ENCODE assay signal across 15 cellular contexts in the genomic region with DNA sequence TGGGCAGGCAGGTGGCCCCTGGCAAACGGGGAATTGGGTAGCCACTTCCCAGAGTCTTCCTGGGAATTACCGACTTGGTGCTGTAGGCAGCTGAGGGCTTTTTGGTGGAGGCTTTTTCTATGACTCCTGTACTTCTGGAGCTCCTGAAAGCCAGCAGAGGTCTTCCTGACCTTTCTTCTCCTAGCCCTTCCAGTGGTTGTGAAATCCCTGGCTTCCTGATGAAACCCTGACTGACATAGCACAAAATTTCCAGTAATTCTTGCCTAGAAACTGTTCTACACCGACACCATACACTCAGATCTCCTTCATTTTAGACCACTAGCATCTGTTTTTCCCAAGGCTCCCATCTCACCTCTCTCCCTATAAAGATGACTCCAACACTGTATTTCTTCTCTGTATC.
DNase-seq lines count a peak whose midpoint lies in the region; ATAC-seq and TF ChIP-seq lines count a peak whose summit lies in the region.
"Had no signal": no experiment of that assay in that cellular context is flagged by ENCODE, and none has a peak within 500 bp of the region (broad histone marks: within the 10 kb centered on the region; RNA-seq: fewer than 3 reads in every experiment).

No MANE protein-coding gene starts in this region.

- no peak overlapping the region for H2AFZ ChIP-seq in mesenchymal stem cell (ENCODE audit: low read depth, low read length)

- no peak overlapping the region for H2BK12ac ChIP-seq in mesenchymal stem cell (ENCODE audit: low read length in 2 of 2)

- no peaks in the 10 kb centered on the region for H3K79me1 ChIP-seq in mesenchymal stem cell (replicated peaks; ENCODE audit: low read length, poor library complexity, severe bottlenecking)

- no peak overlapping the region for H3K4ac ChIP-seq in mesenchymal stem cell (ENCODE audit: low read depth in 1 of 2, low read length in 2 of 2)

- no peaks in the 10 kb centered on the region for H3K36me3 ChIP-seq in gastroesophageal sphincter
- no peaks in the 10 kb centered on the region for H3K36me3 ChIP-seq in mesenchymal stem cell (ENCODE audit: control insufficient read depth in 1 of 2, insufficient read depth in 2 of 2, low read depth in 1 of 2, low read length in 2 of 2)
- H3K36me3 ChIP-seq: BLaER1 treated with 17β-estradiol and CSF1 and Interleukin-3, amounts not matched to agents 10 nM and 100 nM; HAP-1 had no signal

- WGBS in gastroesophageal sphincter (ENCODE audit: low coverage in 1 of 2), 2 donors, result 62 to 91% methylated on average over 1 to 2 of the region's 3 CpGs
- 93% methylated on average over 3 of the region's 3 CpGs for WGBS in mesenchymal stem cell

- H3K4me1 ChIP-seq in gastroesophageal sphincter (no peaks in the 10 kb centered on the region), mesenchymal stem cell (ENCODE audit: control insufficient read depth, insufficient read depth, low read depth, low read length) (peaks cover 3% of the 10 kb centered on the region)
- H3K4me1 ChIP-seq: BLaER1 treated with 17β-estradiol and CSF1 and Interleukin-3, amounts not matched to agents 10 nM and 100 nM; HAP-1 had no signal

- H2BK120ac ChIP-seq in mesenchymal stem cell (ENCODE audit: low read depth, low read length), result no peak overlapping the region

- TF ChIP-seq POLR2A in gastroesophageal sphincter (IDR thresholded peaks at IDR 0.05), result no peak

- H2BK15ac ChIP-seq in mesenchymal stem cell (ENCODE audit: low read depth, poor library complexity, severe bottlenecking), result no peak overlapping the region

- TF ChIP-seq EP300 in gastroesophageal sphincter (IDR thresholded peaks at IDR 0.05), result no peak

- no peak overlapping the region for H4K8ac ChIP-seq in mesenchymal stem cell (ENCODE audit: low read length)

- H3K4me3 ChIP-seq in choroid plexus epithelial cell (ENCODE audit: low read depth, low read length) (no peak overlapping the region), gastroesophageal sphincter (no peak overlapping the region), mesenchymal stem cell (ENCODE audit: insufficient read depth in 1 of 2, low read depth in 1 of 2, low read length in 2 of 2) (no peak overlapping the region)
- H3K4me3 ChIP-seq: BLaER1 treated with 17β-estradiol and CSF1 and Interleukin-3, amounts not matched to agents 10 nM and 100 nM; HAP-1 had no signal

- no peak overlapping the region for H3K9ac ChIP-seq in mesenchymal stem cell (ENCODE audit: low read length)
- H3K9ac ChIP-seq: BLaER1 treated with 17β-estradiol and CSF1 and Interleukin-3, amounts not matched to agents 10 nM and 100 nM had no signal

- H3K9me3 ChIP-seq in gastroesophageal sphincter, result no peaks in the 10 kb centered on the region
- no peaks in the 10 kb centered on the region for H3K9me3 ChIP-seq in mesenchymal stem cell (ENCODE audit: control insufficient read depth, low read length)
- H3K9me3 ChIP-seq: BLaER1 treated with 17β-estradiol and CSF1 and Interleukin-3, amounts not matched to agents 10 nM and 100 nM; HAP-1 had no signal

- no peak overlapping the region for H4K91ac ChIP-seq in mesenchymal stem cell (ENCODE audit: low read length)

- H3K4me2 ChIP-seq in mesenchymal stem cell (ENCODE audit: low read length, poor library complexity, severe bottlenecking), result no peak overlapping the region
- H3K4me2 ChIP-seq: BLaER1 treated with 17β-estradiol and CSF1 and Interleukin-3, amounts not matched to agents 10 nM and 100 nM had no signal

- DNase-seq in HuH-7 (ENCODE audit: low spot score) (peak; percentile 21), choroid plexus epithelial cell (ENCODE audit: low read depth) (peak; percentile 8), mesenchymal stem cell (peak; percentile 2), NCI-H345 treated with DMSO at 0.1 percent for 48 hours (lab: John Stamatoyannopoulos, UW; ENCODE audit: unreplicated experiment) (no peak), OCI-M1 (lab: John Stamatoyannopoulos, UW) (no peak), midbrain (lab: John Stamatoyannopoulos, UW) (no peak)
- DNase-seq: ACHN; CD4-positive, alpha-beta T cell; DMS153; DND-41; GDM1 had no signal

- H3K23ac ChIP-seq in mesenchymal stem cell (ENCODE audit: low read length in 2 of 2), result no peak overlapping the region

- H2AK5ac ChIP-seq in mesenchymal stem cell (ENCODE audit: low read length, severe bottlenecking), result no peak overlapping the region

- ATAC-seq in gastroesophageal sphincter, result peak; percentile 39
- no peak for ATAC-seq in GM19463 (IDR thresholded peaks at IDR 0.05; ENCODE audit: unreplicated experiment)

- no peaks in the 10 kb centered on the region for H3K27me3 ChIP-seq in gastroesophageal sphincter
- H3K27me3 ChIP-seq in mesenchymal stem cell (ENCODE audit: control insufficient read depth in 1 of 2, insufficient read depth in 1 of 2, low read length in 2 of 2), result peaks cover 0 to 11% of the 10 kb centered on the region in 2 experiments
- H3K27me3 ChIP-seq: BLaER1 treated with 17β-estradiol and CSF1 and Interleukin-3, amounts not matched to agents 10 nM and 100 nM had no signal

- TF ChIP-seq CTCF in choroid plexus epithelial cell (conservative IDR thresholded peaks at IDR 0.05; ENCODE audit: low read depth, low read length) (no peak), gastroesophageal sphincter (IDR thresholded peaks at IDR 0.05) (no peak)

- no peak overlapping the region for H3K18ac ChIP-seq in mesenchymal stem cell (ENCODE audit: low read depth in 1 of 2, low read length in 2 of 2)

- H3K27ac ChIP-seq in gastroesophageal sphincter (no peak overlapping the region), mesenchymal stem cell (ENCODE audit: low read length, poor library complexity, severe bottlenecking) (no peak overlapping the region)
- H3K27ac ChIP-seq: BLaER1 treated with 17β-estradiol and CSF1 and Interleukin-3, amounts not matched to agents 10 nM and 100 nM had no signal

- no peak overlapping the region for H2BK5ac ChIP-seq in mesenchymal stem cell (ENCODE audit: low read depth, low read length, poor library complexity, severe bottlenecking)

- no peak overlapping the region for H3K14ac ChIP-seq in mesenchymal stem cell (ENCODE audit: low read length in 2 of 2)

Comparison
In these comparisons a context has a peak if more than half of its experiments do, and no peak if none do; other contexts are left out.
1. DNase-seq: peak in HuH-7 (single experiment), choroid plexus epithelial cell (single experiment) and mesenchymal stem cell (single experiment); none in NCI-H345 treated with DMSO at 0.1 percent for 48 hours (single experiment), OCI-M1 (single experiment) and midbrain (single experiment).